9 cellular contexts compared by ENCODE assay signal in genomic region chr6:26520088-26520839, GRCh38. TPM values are rescaled to one million over a fixed set of nuclear protein-coding genes. Genes with fewer than 3 reads are reported as not detected.
DNase-seq lines count a peak whose midpoint lies in the region; ATAC-seq and TF ChIP-seq lines count a peak whose summit lies in the region.
"Had no signal": no experiment of that assay in that cellular context is flagged by ENCODE, and none has a peak within 500 bp of the region (broad histone marks: within the 10 kb centered on the region; RNA-seq: fewer than 3 reads in every experiment).

No MANE protein-coding gene starts in this region.

- H3K36me3 ChIP-seq in cardiac muscle cell: no peaks in the 10 kb centered on the region

- no peak for TF ChIP-seq CTCF in cardiac muscle cell (IDR thresholded peaks at IDR 0.05; ENCODE audit: low read depth, low read length)

- peaks cover 5% of the 10 kb centered on the region for H3K36me3 Mint-ChIP-seq in activated CD4-positive, alpha-beta memory T cell treated with anti-CD3 and anti-CD28 coated beads, Interleukin-2, amount 10 ng/mL, durations not matched to agents 7 days and 5 days (ENCODE audit: low read depth)

- H3K27me3 ChIP-seq in cardiac muscle cell: no peaks in the 10 kb centered on the region

- no peaks in the 10 kb centered on the region for H3K4me1 ChIP-seq in cardiac muscle cell (ENCODE audit: low read depth)

- intact Hi-C loops in posterior cingulate gyrus (cut with DNase I): loop anchor here (2.0 to 10.0 kb wide), 2 partner anchors 19 to 65 kb away; partner anchors contain the start of genes BTN2A1 and HMGN4

- no peaks in the 10 kb centered on the region for H3K27me3 Mint-ChIP-seq in activated CD4-positive, alpha-beta memory T cell treated with anti-CD3 and anti-CD28 coated beads, Interleukin-2, amount 10 ng/mL, durations not matched to agents 7 days and 5 days

- POLR2A ChIA-PET in activated CD4-positive, alpha-beta memory T cell treated with anti-CD3 and anti-CD28 coated beads, Interleukin-2, amount 10 ng/mL, durations not matched to agents 7 days and 5 days (lab: Charles Lee): interaction anchor here (0.9 to 4.8 kb wide), 8 partner anchors 13 to 237 kb away, joined by 3 to 35 read pairs (median 6); partner anchors contain the start of gene HMGN4

- peak overlapping the region; percentile 19 for H3K4me3 ChIP-seq in cardiac muscle cell

- CTCF ChIA-PET in activated CD4-positive, alpha-beta memory T cell treated with anti-CD3 and anti-CD28 coated beads, Interleukin-2, amount 10 ng/mL, durations not matched to agents 7 days and 5 days (lab: Charles Lee): interaction anchor here (1.0 to 2.5 kb wide), 6 partner anchors 13 to 189 kb away, joined by 3 to 6 read pairs (median 4); partner anchors contain the start of gene HMGN4

- no peaks in the 10 kb centered on the region for H3K9me3 ChIP-seq in cardiac muscle cell (ENCODE audit: low read depth)

- H3K9me3 Mint-ChIP-seq in activated CD4-positive, alpha-beta memory T cell treated with anti-CD3 and anti-CD28 coated beads, Interleukin-2, amount 10 ng/mL, durations not matched to agents 7 days and 5 days: no peaks in the 10 kb centered on the region

- peak overlapping the region; percentile 71 for H3K4me3 Mint-ChIP-seq in activated CD4-positive, alpha-beta memory T cell treated with anti-CD3 and anti-CD28 coated beads, Interleukin-2, amount 10 ng/mL, durations not matched to agents 7 days and 5 days

- peak overlapping the region; percentile 80 for H3K27ac ChIP-seq in cardiac muscle cell

- peak; percentile 36 for ATAC-seq in HG02763 (IDR thresholded peaks at IDR 0.05; ENCODE audit: unreplicated experiment)

- peak; percentile 34 for DNase-seq in NK-92 treated with Interleukin-12 subunit alpha and Interleukin-12 subunit beta, amount 100 ng/mL, for 24 hours (lab: John Stamatoyannopoulos, UW)
- no peak for DNase-seq in NK-92 (lab: John Stamatoyannopoulos, UW; ENCODE audit: unreplicated experiment)
- DNase-seq in NCI-H1105 (lab: John Stamatoyannopoulos, UW): peak; percentile 63
- DNase-seq in activated CD4-positive, alpha-beta memory T cell treated with anti-CD3 and anti-CD28 coated beads, Interleukin-2, amount 10 ng/mL, durations not matched to agents 7 days and 5 days: no peak
- DNase-seq in cardiac muscle cell (ENCODE audit: low read depth in 1 of 2, low spot score in 1 of 2): no peak
- peak in 9 of 10 donors; percentile 41 to 92 (median 49) for DNase-seq in posterior cingulate gyrus
- DNase-seq in stimulated activated CD4-positive, alpha-beta T cell treated with anti-CD3 and anti-CD28 coated beads, Interleukin-4, amount 100 ng/mL, for 4 hours: no peak

- peaks cover 32% of the 10 kb centered on the region for H3K4me1 Mint-ChIP-seq in activated CD4-positive, alpha-beta memory T cell treated with anti-CD3 and anti-CD28 coated beads, Interleukin-2, amount 10 ng/mL, durations not matched to agents 7 days and 5 days

- H3K27ac Mint-ChIP-seq in activated CD4-positive, alpha-beta memory T cell treated with anti-CD3 and anti-CD28 coated beads, Interleukin-2, amount 10 ng/mL, durations not matched to agents 7 days and 5 days: peak overlapping the region; percentile 82

RNA-seq across cellular contexts. Expression of gene HMGN4, which starts 17.9 kb away (rescaled TPM):
- 100 to 1,000 TPM; 108 to 109 TPM for total RNA-seq in activated CD4-positive, alpha-beta memory T cell treated with anti-CD3 and anti-CD28 coated beads, Interleukin-2, amount 10 ng/mL, durations not matched to agents 7 days and 5 days
- total RNA-seq in cardiac muscle cell: 56.6 and 57.1 TPM in 2 replicates
- 54.7 and 62.4 TPM in 2 replicates for polyA plus RNA-seq in cardiac muscle cell

RNA-seq across cellular contexts. Expression of gene BTN1A1, which starts 20.2 kb away (rescaled TPM):
- total RNA-seq in activated CD4-positive, alpha-beta memory T cell treated with anti-CD3 and anti-CD28 coated beads, Interleukin-2, amount 10 ng/mL, durations not matched to agents 7 days and 5 days: not detected
- not detected in 2 replicates for total RNA-seq in cardiac muscle cell
- 0.14 and 0.35 TPM in 2 replicates for polyA plus RNA-seq in cardiac muscle cell
- total RNA-seq: glomerular endothelial cell had no signal

Comparison
In these comparisons a context has a peak if more than half of its experiments do, and no peak if none do; other contexts are left out.
1. DNase-seq: peak in NK-92 treated with Interleukin-12 subunit alpha and Interleukin-12 subunit beta, amount 100 ng/mL, for 24 hours (single experiment), NCI-H1105 (single experiment) and posterior cingulate gyrus (9 of 10); none in NK-92 (single experiment), activated CD4-positive, alpha-beta memory T cell treated with anti-CD3 and anti-CD28 coated beads, Interleukin-2, amount 10 ng/mL, durations not matched to agents 7 days and 5 days (single experiment), cardiac muscle cell (0 of 2) and stimulated activated CD4-positive, alpha-beta T cell treated with anti-CD3 and anti-CD28 coated beads, Interleukin-4, amount 100 ng/mL, for 4 hours (0 of 2).